ENCODE assay signal across 8 cellular contexts in genomic region chr7:103573479-103574058, GRCh38.
DNase-seq lines count a peak whose midpoint lies in the region; ATAC-seq and TF ChIP-seq lines count a peak whose summit lies in the region.

No MANE protein-coding gene starts in this region.

- H3K27me3 ChIP-seq in NT2/D1 (ENCODE audit: insufficient read depth, insufficient read length), result no peaks in the 10 kb centered on the region
- H3K27me3 ChIP-seq in psoas muscle (ENCODE audit: insufficient read depth in 3 of 3, low read length in 2 of 3), result no peaks in the 10 kb centered on the region
- no peaks in the 10 kb centered on the region for H3K27me3 ChIP-seq in H7 (ENCODE audit: control insufficient read depth, insufficient read depth, low read length)

- H3K27ac ChIP-seq in HEK293 (ENCODE audit: extremely low read depth, low read depth, low read length), result no peak overlapping the region
- no peak overlapping the region for H3K27ac ChIP-seq in psoas muscle

- 35 to 41% (median 37%) methylated on average over 3 of the region's 3 CpGs for WGBS in psoas muscle, 3 donors

- ATAC-seq in psoas muscle, result no peak
- no peak for ATAC-seq in HG03354 (IDR thresholded peaks at IDR 0.05; ENCODE audit: poor library complexity, severe bottlenecking, unreplicated experiment)
- ATAC-seq in HG02970 (IDR thresholded peaks at IDR 0.05; ENCODE audit: low FRiP score, unreplicated experiment), result no peak

- H3K9me3 ChIP-seq in HEK293 (ENCODE audit: control insufficient read depth, insufficient read depth, low read depth, low read length), result no peaks in the 10 kb centered on the region
- no peaks in the 10 kb centered on the region for H3K9me3 ChIP-seq in NT2/D1 (ENCODE audit: insufficient read depth, low read length)
- no peaks in the 10 kb centered on the region for H3K9me3 ChIP-seq in psoas muscle

- no peak overlapping the region for H3K4me3 ChIP-seq in HEK293 (ENCODE audit: low read depth, low read length)
- H3K4me3 ChIP-seq in NT2/D1 (ENCODE audit: insufficient read length, low read depth), result no peak overlapping the region
- H3K4me3 ChIP-seq in epithelial cell of proximal tubule (ENCODE audit: low read depth, low read length), result no peak overlapping the region
- no peak overlapping the region for H3K4me3 ChIP-seq in psoas muscle
- no peak overlapping the region for H3K4me3 ChIP-seq in H7 (ENCODE audit: insufficient read depth, low read depth, low read length)

- TF ChIP-seq CTCF in AG09319 (IDR thresholded peaks at IDR 0.05; ENCODE audit: low read depth, low read length), result peak; percentile 40
- no peak for TF ChIP-seq CTCF in HEK293 (tag by site-specific recombination; IDR thresholded peaks at IDR 0.05)
- TF ChIP-seq CTCF in epithelial cell of proximal tubule (conservative IDR thresholded peaks at IDR 0.05; ENCODE audit: low read depth, low read length), result peak; percentile 53
- TF ChIP-seq CTCF in psoas muscle (IDR thresholded peaks at IDR 0.05), result peak; percentile 57

- no peaks in the 10 kb centered on the region for H3K4me1 ChIP-seq in HEK293 (ENCODE audit: control insufficient read depth, insufficient read depth, low read length)
- H3K4me1 ChIP-seq in NT2/D1 (ENCODE audit: insufficient read depth, insufficient read length), result no peaks in the 10 kb centered on the region
- H3K4me1 ChIP-seq in psoas muscle, result no peaks in the 10 kb centered on the region

- POLR2A ChIA-PET in HEK293 (lab: Yijun Ruan, JAX), result no interaction called here

- intact Hi-C loops in psoas muscle (cut with DNase I), result loop anchor here (5.0 kb wide), 2 partner anchors 1274 to 1344 kb away; no protein-coding TSS in a partner anchor

- peak; percentile 2 for DNase-seq in AG09319 (ENCODE audit: extremely low read depth, low read depth)
- DNase-seq in NT2/D1 (ENCODE audit: low read depth, low spot score), result peak; percentile 27
- no peak for DNase-seq in epithelial cell of proximal tubule (ENCODE audit: low read depth)
- DNase-seq in psoas muscle, result no peak
- no peak for DNase-seq in H7

- H3K9ac ChIP-seq in NT2/D1 (ENCODE audit: insufficient read length, low read depth), result no peak overlapping the region

- CTCF ChIA-PET in HEK293 (lab: Yijun Ruan, JAX), result interaction anchor here (0.7 to 2.1 kb wide), 16 partner anchors 8 to 1346 kb away, joined by 3 to 8 read pairs (median 4); no protein-coding TSS in a partner anchor

- H3K36me3 ChIP-seq in HEK293 (ENCODE audit: control insufficient read depth in 2 of 2, insufficient read depth in 1 of 2, low read length in 2 of 2) (no peaks in the 10 kb centered on the region), NT2/D1 (ENCODE audit: insufficient read depth, insufficient read length, low read length) (no peaks in the 10 kb centered on the region), psoas muscle (ENCODE audit: insufficient read depth in 1 of 2, low read depth in 1 of 2) (no peaks in the 10 kb centered on the region), H7 (replicated peaks; ENCODE audit: control insufficient read depth, insufficient read depth, low read length) (no peaks in the 10 kb centered on the region)

TF ChIP-seq in HEK293, 187 proteins besides CTCF, POLR2A, EP300 and RAD21:
- TF ChIP-seq ZNF274 (IDR thresholded peaks at IDR 0.05; ENCODE audit: low read length), result no peak
- no peak for TF ChIP-seq ZNF274 (tag by site-specific recombination; IDR thresholded peaks at IDR 0.05; ENCODE audit: borderline replicate concordance)
- TF ChIP-seq ZNF138 (tag by site-specific recombination; IDR thresholded peaks at IDR 0.05; ENCODE audit: borderline replicate concordance), result no peak
- TF ChIP-seq, protein P1, sequence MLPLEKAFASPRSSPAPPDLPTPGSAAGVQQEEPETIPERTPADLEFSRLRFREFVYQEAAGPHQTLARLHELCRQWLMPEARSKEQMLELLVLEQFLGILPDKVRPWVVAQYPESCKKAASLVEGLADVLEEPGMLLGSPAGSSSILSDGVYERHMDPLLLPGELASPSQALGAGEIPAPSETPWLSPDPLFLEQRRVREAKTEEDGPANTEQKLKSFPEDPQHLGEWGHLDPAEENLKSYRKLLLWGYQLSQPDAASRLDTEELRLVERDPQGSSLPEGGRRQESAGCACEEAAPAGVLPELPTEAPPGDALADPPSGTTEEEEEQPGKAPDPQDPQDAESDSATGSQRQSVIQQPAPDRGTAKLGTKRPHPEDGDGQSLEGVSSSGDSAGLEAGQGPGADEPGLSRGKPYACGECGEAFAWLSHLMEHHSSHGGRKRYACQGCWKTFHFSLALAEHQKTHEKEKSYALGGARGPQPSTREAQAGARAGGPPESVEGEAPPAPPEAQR (tag by site-specific recombination; IDR thresholded peaks at IDR 0.05), result no peak
- no peak for TF ChIP-seq ZSCAN30 (tag by site-specific recombination; IDR thresholded peaks at IDR 0.05)
- no peak for TF ChIP-seq ZNF423 (tag by site-specific recombination; IDR thresholded peaks at IDR 0.05)
- TF ChIP-seq ZNF211 (tag by site-specific recombination; IDR thresholded peaks at IDR 0.05; ENCODE audit: low read depth), result no peak
- peak; percentile 82 for TF ChIP-seq ZNF654 (tag by site-specific recombination; IDR thresholded peaks at IDR 0.05; ENCODE audit: low read depth)
- TF ChIP-seq ZNF704 (tag by site-specific recombination; IDR thresholded peaks at IDR 0.05), result no peak
- TF ChIP-seq ZNF114 (tag by site-specific recombination; IDR thresholded peaks at IDR 0.05), result no peak
- no peak for TF ChIP-seq ZNF768 (tag by site-specific recombination; IDR thresholded peaks at IDR 0.05)
- no peak for TF ChIP-seq ZNF555 (tag by site-specific recombination; conservative IDR thresholded peaks at IDR 0.05)
- no peak for TF ChIP-seq FEZF1 (tag by site-specific recombination; IDR thresholded peaks at IDR 0.05)
- no peak for TF ChIP-seq SCRT1 (tag by site-specific recombination; IDR thresholded peaks at IDR 0.05; ENCODE audit: borderline replicate concordance)
- no peak for TF ChIP-seq ZNF157 (tag by site-specific recombination; IDR thresholded peaks at IDR 0.05)
- TF ChIP-seq ZFP3 (tag by site-specific recombination; IDR thresholded peaks at IDR 0.05; ENCODE audit: low read depth), result no peak
- 0 out of 2 replicates have a peak, but pooled peaks have one; percentile 6 for TF ChIP-seq ZNF664 (tag by site-specific recombination; IDR thresholded peaks at IDR 0.05)

Comparison
In these comparisons a context has a peak if more than half of its experiments do, and no peak if none do; other contexts are left out.
1. DNase-seq: peak in AG09319 (single experiment) and NT2/D1 (single experiment); none in epithelial cell of proximal tubule (single experiment), psoas muscle (0 of 2) and H7 (single experiment).